ENCODE assay signal across 11 cellular contexts in genomic region chr19:41341669-41342490, GRCh38. TPM values are rescaled to one million over a fixed set of nuclear protein-coding genes. Genes with fewer than 3 reads are reported as not detected.
DNase-seq lines count a peak whose midpoint lies in the region; ATAC-seq and TF ChIP-seq lines count a peak whose summit lies in the region.
"Had no signal": no experiment of that assay in that cellular context is flagged by ENCODE, and none has a peak within 500 bp of the region (broad histone marks: within the 10 kb centered on the region; RNA-seq: fewer than 3 reads in every experiment).

No MANE protein-coding gene starts in this region.

- no peaks in the 10 kb centered on the region for H3K9me3 Mint-ChIP-seq in activated naive CD8-positive, alpha-beta T cell (ENCODE audit: low read depth)
- no peaks in the 10 kb centered on the region for H3K9me3 Mint-ChIP-seq in activated naive CD8-positive, alpha-beta T cell treated with anti-CD3 and anti-CD28 coated beads, Interleukin-2, amount 50 U/mL, for 24 hours

- H3K79me2 ChIP-seq in OCI-LY3 (ENCODE audit: low read length) (peaks cover 58% of the 10 kb centered on the region), hepatocyte (no peaks in the 10 kb centered on the region), MM.1S (ENCODE audit: low read length) (no peaks in the 10 kb centered on the region)

- H3K9me3 ChIP-seq in OCI-LY3 (ENCODE audit: insufficient read depth, low read length) (no peaks in the 10 kb centered on the region), hepatocyte (ENCODE audit: low read depth) (no peaks in the 10 kb centered on the region), thyroid gland (no peaks in the 10 kb centered on the region), MM.1S (replicated peaks; ENCODE audit: insufficient read depth, low read length) (no peaks in the 10 kb centered on the region)
- H3K9me3 ChIP-seq: thoracic aorta had no signal

- intact Hi-C loops in thyroid gland (cut with DNase I): no loop called here

- H3K9ac ChIP-seq in OCI-LY3 (ENCODE audit: low read length): no peak overlapping the region
- H3K9ac ChIP-seq in MM.1S (ENCODE audit: low read length): no peak overlapping the region

- peak overlapping the region; percentile 41 for H3K27ac Mint-ChIP-seq in activated naive CD8-positive, alpha-beta T cell
- no peak overlapping the region for H3K27ac Mint-ChIP-seq in activated naive CD8-positive, alpha-beta T cell treated with anti-CD3 and anti-CD28 coated beads, Interleukin-2, amount 50 U/mL, for 24 hours

- peaks cover 40% of the 10 kb centered on the region for H3K4me1 Mint-ChIP-seq in activated naive CD8-positive, alpha-beta T cell (ENCODE audit: low read depth)
- peaks cover 34% of the 10 kb centered on the region for H3K4me1 Mint-ChIP-seq in activated naive CD8-positive, alpha-beta T cell treated with anti-CD3 and anti-CD28 coated beads, Interleukin-2, amount 50 U/mL, for 24 hours

- peaks cover 11% of the 10 kb centered on the region for H3K36me3 Mint-ChIP-seq in activated naive CD8-positive, alpha-beta T cell
- H3K36me3 Mint-ChIP-seq in activated naive CD8-positive, alpha-beta T cell treated with anti-CD3 and anti-CD28 coated beads, Interleukin-2, amount 50 U/mL, for 24 hours (ENCODE audit: low read depth): peaks cover 60% of the 10 kb centered on the region

- H4K20me1 ChIP-seq in OCI-LY3 (ENCODE audit: insufficient read depth, low read length) (peaks cover 22% of the 10 kb centered on the region), hepatocyte (ENCODE audit: insufficient read depth, poor library complexity, severe bottlenecking) (no peaks in the 10 kb centered on the region), MM.1S (ENCODE audit: insufficient read depth, low read length) (no peaks in the 10 kb centered on the region)

- H3K36me3 ChIP-seq in OCI-LY3 (replicated peaks; ENCODE audit: low read depth, low read length) (peaks cover 56% of the 10 kb centered on the region), hepatocyte (replicated peaks; ENCODE audit: insufficient read depth, low read depth) (no peaks in the 10 kb centered on the region), thyroid gland (peaks cover 0 to 5% of the 10 kb centered on the region in 2 donors), MM.1S (replicated peaks; ENCODE audit: insufficient read depth, low read length) (no peaks in the 10 kb centered on the region)

- TF ChIP-seq POLR2A in thyroid gland (IDR thresholded peaks at IDR 0.05): no peak

- H3K4me3 ChIP-seq in OCI-LY3 (ENCODE audit: low read length) (no peak overlapping the region), hepatocyte (no peak overlapping the region), thyroid gland (replicated peaks in 1 of 3) (no peak overlapping the region), MM.1S (ENCODE audit: low read length) (no peak overlapping the region)
- H3K4me3 ChIP-seq: thoracic aorta had no signal

- no peaks in the 10 kb centered on the region for H3K27me3 Mint-ChIP-seq in activated naive CD8-positive, alpha-beta T cell
- H3K27me3 Mint-ChIP-seq in activated naive CD8-positive, alpha-beta T cell treated with anti-CD3 and anti-CD28 coated beads, Interleukin-2, amount 50 U/mL, for 24 hours: no peaks in the 10 kb centered on the region

- H3F3A ChIP-seq in MM.1S (ENCODE audit: insufficient read depth, low read length): no peaks in the 10 kb centered on the region

- TF ChIP-seq CTCF in OCI-LY3 (IDR thresholded peaks at IDR 0.05; ENCODE audit: low read depth, low read length) (0 out of 2 replicates have a peak, but pooled peaks have one; percentile 7), hepatocyte (IDR thresholded peaks at IDR 0.05; ENCODE audit: poor library complexity) (peak; percentile 34), thyroid gland (IDR thresholded peaks at IDR 0.05) (peak in 2 of 6 experiments; percentile 13 to 33), MM.1S (IDR thresholded peaks at IDR 0.05; ENCODE audit: low read length) (no peak)

- 93% methylated on average over 17 of the region's 20 CpGs for WGBS in hepatocyte (ENCODE audit: low lambda C conversion rate, missing lambda C conversion rate)
- WGBS in thyroid gland, 2 donors: 90 to 91% methylated on average over 16 to 20 of the region's 20 CpGs

- H3K4me3 Mint-ChIP-seq in activated naive CD8-positive, alpha-beta T cell: peak overlapping the region; percentile 32
- H3K4me3 Mint-ChIP-seq in activated naive CD8-positive, alpha-beta T cell treated with anti-CD3 and anti-CD28 coated beads, Interleukin-2, amount 50 U/mL, for 24 hours: no peak overlapping the region

- H3K4me1 ChIP-seq in OCI-LY3 (ENCODE audit: low read length) (no peaks in the 10 kb centered on the region), hepatocyte (ENCODE audit: insufficient read depth) (no peaks in the 10 kb centered on the region), thyroid gland (no peaks in the 10 kb centered on the region), MM.1S (ENCODE audit: low read length) (no peaks in the 10 kb centered on the region)

- no peak for ATAC-seq in activated naive CD8-positive, alpha-beta T cell treated with anti-CD3 and anti-CD28 coated beads, Interleukin-2, amount 50 U/mL, for 24 hours
- no peak for ATAC-seq in GM18519 (IDR thresholded peaks at IDR 0.05; ENCODE audit: low FRiP score, unreplicated experiment)

- H2AFZ ChIP-seq in OCI-LY3 (ENCODE audit: low read depth, low read length) (no peak overlapping the region), hepatocyte (no peak overlapping the region), MM.1S (ENCODE audit: low read length) (no peak overlapping the region)

- H3K27me3 ChIP-seq in OCI-LY3 (ENCODE audit: low read depth, low read length) (no peaks in the 10 kb centered on the region), hepatocyte (no peaks in the 10 kb centered on the region), thyroid gland (no peaks in the 10 kb centered on the region), MM.1S (replicated peaks; ENCODE audit: insufficient read depth, low read length) (no peaks in the 10 kb centered on the region)

- H3K9me2 ChIP-seq in hepatocyte (replicated peaks; ENCODE audit: insufficient read depth) (no peaks in the 10 kb centered on the region), MM.1S (replicated peaks; ENCODE audit: insufficient read depth, low read length) (no peaks in the 10 kb centered on the region)

- H3K27ac ChIP-seq in OCI-LY3 (ENCODE audit: low read length) (no peak overlapping the region), hepatocyte (no peak overlapping the region), thyroid gland (no peak overlapping the region), MM.1S (ENCODE audit: low read length) (no peak overlapping the region)
- H3K27ac ChIP-seq: C4-2B, thoracic aorta had no signal

- DNase-seq in activated naive CD8-positive, alpha-beta T cell treated with anti-CD3 and anti-CD28 coated beads, Interleukin-2, amount 50 U/mL, for 24 hours: no peak
- no peak for DNase-seq in hepatocyte (ENCODE audit: low spot score)
- peak; percentile 29 to 47 for DNase-seq in thyroid gland
- no peak for DNase-seq in ureter (ENCODE audit: low spot score)
- no peak for DNase-seq in MM.1S
- DNase-seq: caudate nucleus had no signal

- no peak overlapping the region for H3K4me2 ChIP-seq in OCI-LY3 (ENCODE audit: low read length)
- H3K4me2 ChIP-seq in hepatocyte: no peak overlapping the region
- no peak overlapping the region for H3K4me2 ChIP-seq in MM.1S (ENCODE audit: low read depth, low read length)

RNA-seq across cellular contexts. Expression of gene TGFB1, which starts 11.8 kb away (rescaled TPM):
- total RNA-seq in hepatocyte: 15.7 and 17.1 TPM in 2 replicates
- polyA plus RNA-seq in hepatocyte: 122 and 152 TPM in 2 replicates
- 10 to 100 TPM in 3 of 4 donors, 1 to 10 TPM in 1; 9.6 to 13.7 (median 11.0) TPM for total RNA-seq in thyroid gland
- 26.3 TPM for total RNA-seq in ureter

RNA-seq across cellular contexts. Expression of gene B9D2, which starts 22.1 kb away (rescaled TPM):
- total RNA-seq in hepatocyte (5.3 and 6.0 TPM in 2 replicates), thyroid gland (10 to 100 TPM in 2 of 4 donors, 1 to 10 TPM in 2; 5.9 to 12.5 (median 9.9) TPM), ureter (6.1 TPM)
- 9.6 and 13.2 TPM in 2 replicates for polyA plus RNA-seq in hepatocyte

RNA-seq across cellular contexts. Expression of gene CCDC97, which starts 31.9 kb away (rescaled TPM):
- total RNA-seq in hepatocyte: 11.4 and 15.1 TPM in 2 replicates
- 24.4 and 32.7 TPM in 2 replicates for polyA plus RNA-seq in hepatocyte
- 10 to 100 TPM; 10.6 to 22.0 (median 19.3) TPM for total RNA-seq in thyroid gland
- total RNA-seq in ureter: 38.3 TPM

RNA-seq across cellular contexts. Expression of gene TMEM91, which starts 34.5 kb away (rescaled TPM):
- total RNA-seq in hepatocyte (23.6 and 27.5 TPM in 2 replicates), thyroid gland (10 to 100 TPM in 2 of 4 donors, 1 to 10 TPM in 2; 5.0 to 14.9 (median 9.0) TPM), ureter (12.2 TPM)
- 51.8 and 55.7 TPM in 2 replicates for polyA plus RNA-seq in hepatocyte

RNA-seq across cellular contexts. Expression of gene EXOSC5, which starts 55.3 kb away (rescaled TPM):
- 7.4 and 13.7 TPM in 2 replicates for total RNA-seq in hepatocyte
- 21.2 and 22.4 TPM in 2 replicates for polyA plus RNA-seq in hepatocyte
- total RNA-seq in thyroid gland: 10 to 100 TPM; 11.8 to 20.7 (median 14.2) TPM
- total RNA-seq in ureter: 21.6 TPM

Comparison
In these comparisons a context has a peak if more than half of its experiments do, and no peak if none do; other contexts are left out.
1. DNase-seq: peak in thyroid gland (2 of 2); none in activated naive CD8-positive, alpha-beta T cell treated with anti-CD3 and anti-CD28 coated beads, Interleukin-2, amount 50 U/mL, for 24 hours (single experiment), hepatocyte (single experiment), ureter (single experiment) and MM.1S (single experiment).